10 cellular contexts compared by ENCODE assay signal in genomic region chr15:48796930-48797329, GRCh38. TPM values are rescaled to one million over a fixed set of nuclear protein-coding genes. Genes with fewer than 3 reads are reported as not detected.
DNase-seq lines count a peak whose midpoint lies in the region; ATAC-seq and TF ChIP-seq lines count a peak whose summit lies in the region.
"Had no signal": no experiment of that assay in that cellular context is flagged by ENCODE, and none has a peak within 500 bp of the region (broad histone marks: within the 10 kb centered on the region; RNA-seq: fewer than 3 reads in every experiment).

No MANE protein-coding gene starts in this region.

- H3K9me2 ChIP-seq in OCI-LY7 (ENCODE audit: insufficient read depth, low read length): no peaks in the 10 kb centered on the region

- H3K4me3 ChIP-seq in tibial artery (no peak overlapping the region), OCI-LY7 (ENCODE audit: low read depth, low read length, poor library complexity, severe bottlenecking) (no peak overlapping the region)

- H3K27ac Mint-ChIP-seq in activated T-helper 17 cell treated with anti-CD3 and anti-CD28 coated beads, Interleukin-2, amount 50 U/mL, for 72 hours: no peak overlapping the region
- H3K27ac Mint-ChIP-seq in memory B cell (peak overlapping the region; percentile 25), WTC11 (no peak overlapping the region)

- H3K27me3 Mint-ChIP-seq in activated T-helper 17 cell treated with anti-CD3 and anti-CD28 coated beads, Interleukin-2, amount 50 U/mL, for 72 hours: no peaks in the 10 kb centered on the region
- no peaks in the 10 kb centered on the region for H3K27me3 Mint-ChIP-seq in memory B cell
- no peaks in the 10 kb centered on the region for H3K27me3 Mint-ChIP-seq in WTC11 (ENCODE audit: low read depth)

- peaks cover 5% of the 10 kb centered on the region for H3K4me1 Mint-ChIP-seq in activated T-helper 17 cell treated with anti-CD3 and anti-CD28 coated beads, Interleukin-2, amount 50 U/mL, for 72 hours
- H3K4me1 Mint-ChIP-seq in memory B cell: peaks cover 10% of the 10 kb centered on the region
- H3K4me1 Mint-ChIP-seq in WTC11: peaks cover 27% of the 10 kb centered on the region

- no peaks in the 10 kb centered on the region for H3K9me3 Mint-ChIP-seq in activated T-helper 17 cell treated with anti-CD3 and anti-CD28 coated beads, Interleukin-2, amount 50 U/mL, for 72 hours
- H3K9me3 Mint-ChIP-seq in memory B cell (no peaks in the 10 kb centered on the region), WTC11 (no peaks in the 10 kb centered on the region)

- no TSS peak for BruUV-seq in OCI-LY7 (replicated peaks; lab: Mats Ljungman, UMichigan)

- no peaks in the 10 kb centered on the region for H3K27me3 ChIP-seq in tibial artery

- peaks cover 6% of the 10 kb centered on the region for H4K20me1 ChIP-seq in OCI-LY7 (ENCODE audit: insufficient read depth, low read length)

- H3K36me3 ChIP-seq in tibial artery (peaks cover 0 to 5% (median 0%) of the 10 kb centered on the region in 3 donors), OCI-LY7 (ENCODE audit: insufficient read depth, low read length) (peaks cover 81% of the 10 kb centered on the region)

- peaks cover 34% of the 10 kb centered on the region; the same call in 1 of the 2 replicates for H3K79me2 ChIP-seq in OCI-LY7 (ENCODE audit: insufficient read depth, low read depth, low read length)

- intact Hi-C loops in tibial artery (cut with DNase I; ENCODE audit: low total_unique reads): no loop called here
- intact Hi-C loops in OCI-LY7 (cut with micrococcal nuclease; ENCODE audit: unreplicated experiment): no loop called here

- no peak overlapping the region for H2AFZ ChIP-seq in OCI-LY7 (ENCODE audit: low read length)

- peak overlapping the region; percentile 11 for H3K4me3 Mint-ChIP-seq in activated T-helper 17 cell treated with anti-CD3 and anti-CD28 coated beads, Interleukin-2, amount 50 U/mL, for 72 hours
- H3K4me3 Mint-ChIP-seq in memory B cell (no peak overlapping the region), WTC11 (no peak overlapping the region)

- H3K27ac ChIP-seq in tibial artery (no peak overlapping the region), OCI-LY7 (ENCODE audit: low read depth, low read length, poor library complexity, severe bottlenecking) (no peak overlapping the region)

- POLR2A ChIA-PET in OCI-LY7 (lab: Charles Lee) (no interaction called here), WTC11 (lab: Charles Lee) (no interaction called here)

- no peak overlapping the region for H3K4me2 ChIP-seq in OCI-LY7 (ENCODE audit: low read length)

- H3K9me3 ChIP-seq in tibial artery: no peaks in the 10 kb centered on the region
- no peaks in the 10 kb centered on the region for H3K9me3 ChIP-seq in OCI-LY7 (ENCODE audit: low read length)

- DNase-seq in ELR (ENCODE audit: low read depth) (peak; percentile 78), H4 (ENCODE audit: low spot score) (peak; percentile 44), memory B cell (ENCODE audit: low spot score in 2 of 2) (no peak), cerebellar nuclear complex (lab: John Stamatoyannopoulos, UW) (no peak), tibial artery (no peak), OCI-LY7 (ENCODE audit: low spot score) (no peak), WTC11 (ENCODE audit: low spot score) (no peak)
- DNase-seq: aorta, NCI-H2029 had no signal

- TF ChIP-seq CTCF in tibial artery (IDR thresholded peaks at IDR 0.05) (no peak), OCI-LY7 (conservative IDR thresholded peaks at IDR 0.05; ENCODE audit: low read length) (no peak), WTC11 (IDR thresholded peaks at IDR 0.05) (no peak)

- peak; percentile 74 for ATAC-seq in activated T-helper 17 cell treated with anti-CD3 and anti-CD28 coated beads, Interleukin-2, amount 50 U/mL, for 72 hours (replicated peaks)
- ATAC-seq in memory B cell (ENCODE audit: low read depth): no peak
- ATAC-seq in WTC11: no peak

- H3K36me3 Mint-ChIP-seq in activated T-helper 17 cell treated with anti-CD3 and anti-CD28 coated beads, Interleukin-2, amount 50 U/mL, for 72 hours (ENCODE audit: low read depth): peaks cover 57% of the 10 kb centered on the region
- H3K36me3 Mint-ChIP-seq in memory B cell (peaks cover 11% of the 10 kb centered on the region), WTC11 (peaks cover 24% of the 10 kb centered on the region)

- CTCF ChIA-PET in OCI-LY7 (lab: Charles Lee; ENCODE audit: unreplicated experiment): no interaction called here
- CTCF ChIA-PET in WTC11 (lab: Charles Lee): no interaction called here

- H3K4me1 ChIP-seq in tibial artery: peaks cover 0 to 4% (median 0%) of the 10 kb centered on the region in 4 donors
- H3K4me1 ChIP-seq in OCI-LY7 (ENCODE audit: insufficient read depth, low read length, poor library complexity, severe bottlenecking): no peaks in the 10 kb centered on the region

TF ChIP-seq in WTC11, 78 proteins besides CTCF, POLR2A, EP300 and RAD21 (continues in another document):
- TF ChIP-seq ZNF416 (CRISPR knock-in tag; IDR thresholded peaks at IDR 0.05) (no peak), ZNF138 (CRISPR knock-in tag; conservative IDR thresholded peaks at IDR 0.05) (no peak), PREB (CRISPR knock-in tag; IDR thresholded peaks at IDR 0.05; ENCODE audit: borderline replicate concordance) (no peak), ZNF317 (CRISPR knock-in tag; IDR thresholded peaks at IDR 0.05; ENCODE audit: borderline replicate concordance, low read depth) (no peak), RORB (CRISPR knock-in tag; IDR thresholded peaks at IDR 0.05) (no peak), ZNF263 (CRISPR knock-in tag; IDR thresholded peaks at IDR 0.05; ENCODE audit: low read depth) (no peak), TEAD4 (CRISPR knock-in tag; IDR thresholded peaks at IDR 0.05) (no peak), SMAD3 (CRISPR knock-in tag; IDR thresholded peaks at IDR 0.05; ENCODE audit: borderline replicate concordance) (no peak), ZBTB21 (CRISPR knock-in tag; IDR thresholded peaks at IDR 0.05; ENCODE audit: borderline replicate concordance) (no peak)
- TF ChIP-seq, protein P1, sequence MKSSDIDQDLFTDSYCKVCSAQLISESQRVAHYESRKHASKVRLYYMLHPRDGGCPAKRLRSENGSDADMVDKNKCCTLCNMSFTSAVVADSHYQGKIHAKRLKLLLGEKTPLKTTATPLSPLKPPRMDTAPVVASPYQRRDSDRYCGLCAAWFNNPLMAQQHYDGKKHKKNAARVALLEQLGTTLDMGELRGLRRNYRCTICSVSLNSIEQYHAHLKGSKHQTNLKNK (CRISPR knock-in tag; IDR thresholded peaks at IDR 0.05): no peak
- TF ChIP-seq, protein P2, sequence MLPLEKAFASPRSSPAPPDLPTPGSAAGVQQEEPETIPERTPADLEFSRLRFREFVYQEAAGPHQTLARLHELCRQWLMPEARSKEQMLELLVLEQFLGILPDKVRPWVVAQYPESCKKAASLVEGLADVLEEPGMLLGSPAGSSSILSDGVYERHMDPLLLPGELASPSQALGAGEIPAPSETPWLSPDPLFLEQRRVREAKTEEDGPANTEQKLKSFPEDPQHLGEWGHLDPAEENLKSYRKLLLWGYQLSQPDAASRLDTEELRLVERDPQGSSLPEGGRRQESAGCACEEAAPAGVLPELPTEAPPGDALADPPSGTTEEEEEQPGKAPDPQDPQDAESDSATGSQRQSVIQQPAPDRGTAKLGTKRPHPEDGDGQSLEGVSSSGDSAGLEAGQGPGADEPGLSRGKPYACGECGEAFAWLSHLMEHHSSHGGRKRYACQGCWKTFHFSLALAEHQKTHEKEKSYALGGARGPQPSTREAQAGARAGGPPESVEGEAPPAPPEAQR (CRISPR knock-in tag; IDR thresholded peaks at IDR 0.05): no peak
- TF ChIP-seq, protein P3, sequence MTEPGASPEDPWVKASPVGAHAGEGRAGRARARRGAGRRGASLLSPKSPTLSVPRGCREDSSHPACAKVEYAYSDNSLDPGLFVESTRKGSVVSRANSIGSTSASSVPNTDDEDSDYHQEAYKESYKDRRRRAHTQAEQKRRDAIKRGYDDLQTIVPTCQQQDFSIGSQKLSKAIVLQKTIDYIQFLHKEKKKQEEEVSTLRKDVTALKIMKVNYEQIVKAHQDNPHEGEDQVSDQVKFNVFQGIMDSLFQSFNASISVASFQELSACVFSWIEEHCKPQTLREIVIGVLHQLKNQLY (CRISPR knock-in tag; IDR thresholded peaks at IDR 0.05): no peak
- TF ChIP-seq, protein P4, sequence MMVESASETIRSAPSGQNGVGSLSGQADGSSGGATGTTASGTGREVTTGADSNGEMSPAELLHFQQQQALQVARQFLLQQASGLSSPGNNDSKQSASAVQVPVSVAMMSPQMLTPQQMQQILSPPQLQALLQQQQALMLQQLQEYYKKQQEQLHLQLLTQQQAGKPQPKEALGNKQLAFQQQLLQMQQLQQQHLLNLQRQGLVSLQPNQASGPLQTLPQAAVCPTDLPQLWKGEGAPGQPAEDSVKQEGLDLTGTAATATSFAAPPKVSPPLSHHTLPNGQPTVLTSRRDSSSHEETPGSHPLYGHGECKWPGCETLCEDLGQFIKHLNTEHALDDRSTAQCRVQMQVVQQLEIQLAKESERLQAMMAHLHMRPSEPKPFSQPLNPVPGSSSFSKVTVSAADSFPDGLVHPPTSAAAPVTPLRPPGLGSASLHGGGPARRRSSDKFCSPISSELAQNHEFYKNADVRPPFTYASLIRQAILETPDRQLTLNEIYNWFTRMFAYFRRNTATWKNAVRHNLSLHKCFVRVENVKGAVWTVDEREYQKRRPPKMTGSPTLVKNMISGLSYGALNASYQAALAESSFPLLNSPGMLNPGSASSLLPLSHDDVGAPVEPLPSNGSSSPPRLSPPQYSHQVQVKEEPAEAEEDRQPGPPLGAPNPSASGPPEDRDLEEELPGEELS (CRISPR knock-in tag; IDR thresholded peaks at IDR 0.05): no peak

RNA-seq across cellular contexts. Expression of gene CEP152, which starts 13.9 kb away (rescaled TPM):
- total RNA-seq in H4 (2014; rRNA removed; shearing (Covaris generic)): 6.2 and 9.7 TPM in 2 replicates
- total RNA-seq in activated T-helper 17 cell treated with anti-CD3 and anti-CD28 coated beads, Interleukin-2, amount 50 U/mL, for 72 hours: 10 to 100 TPM; 26.7 to 34.0 TPM
- total RNA-seq in OCI-LY7 (2014; rRNA removed; shearing (Covaris generic)): 37.6 and 68.2 TPM in 2 replicates
- total RNA-seq in OCI-LY7 (2022) (44.9 and 54.4 TPM in 2 replicates), WTC11 (2021) (12.8 to 16.7 TPM (median 13.0 TPM) in 3 replicates)

Comparison
In these comparisons a context has a peak if more than half of its experiments do, and no peak if none do; other contexts are left out.
1. DNase-seq: peak in ELR (single experiment) and H4 (single experiment); none in memory B cell (0 of 2), cerebellar nuclear complex (0 of 2), tibial artery (0 of 2), OCI-LY7 (single experiment) and WTC11 (single experiment).